ENCODE assay signal across 9 cellular contexts in the genomic region with DNA sequence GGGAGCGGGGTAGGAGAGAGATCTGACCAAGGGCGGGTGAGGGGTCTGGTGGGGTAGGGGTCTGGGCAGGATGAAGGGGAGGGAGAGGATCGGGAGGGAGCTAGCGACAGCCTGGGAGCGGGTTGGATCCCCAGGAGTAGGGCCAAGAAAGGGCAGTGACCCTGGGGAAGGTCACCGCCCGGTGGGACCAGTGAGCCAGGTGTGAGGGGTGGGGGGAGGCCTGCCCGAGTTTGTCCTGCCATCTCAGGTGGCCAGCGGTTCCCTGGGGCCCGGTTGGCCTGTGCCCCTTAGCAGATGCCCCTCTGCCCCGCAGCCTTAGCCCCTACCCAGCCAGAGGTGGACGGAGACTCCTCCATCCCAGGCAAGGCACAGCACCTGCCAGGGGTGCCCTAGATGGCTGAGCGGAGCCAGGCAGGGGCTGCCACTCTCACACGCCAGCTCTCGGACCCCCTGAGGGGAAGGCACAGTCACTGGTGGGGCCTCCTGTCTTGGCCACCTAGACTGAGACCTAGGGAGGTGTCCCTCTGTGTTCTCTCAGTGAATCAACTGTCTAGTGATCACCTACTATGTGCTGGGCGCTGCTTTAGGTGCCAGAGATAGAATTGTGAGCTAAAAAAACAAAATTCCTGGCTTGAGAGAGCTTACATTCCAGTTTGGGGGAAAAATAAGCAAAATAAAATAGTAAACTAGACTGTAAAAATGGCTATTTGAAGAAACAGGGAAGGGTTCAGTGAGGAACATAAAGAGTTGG. TPM values are rescaled to one million over a fixed set of nuclear protein-coding genes. Genes with fewer than 3 reads are reported as not detected.
A peak's percentile ranks its signal among the peaks of the same experiment; 100 is the strongest.
DNase-seq lines count a peak whose midpoint lies in the region; ATAC-seq, FAIRE-seq and TF ChIP-seq lines count a peak whose summit lies in the region.
"Had no signal": no experiment of that assay in that cellular context is flagged by ENCODE, and none has a peak within 500 bp of the region (broad histone marks: within the 10 kb centered on the region; RNA-seq: fewer than 3 reads in every experiment).

No MANE protein-coding gene starts in this region.

- no peaks in the 10 kb centered on the region for H3F3A ChIP-seq in Loucy (ENCODE audit: low read depth)

- DNase-seq in AG09309 (ENCODE audit: low read depth): no peak
- no peak for DNase-seq in endothelial cell of umbilical vein (ENCODE audit: low read depth, low spot score)
- no peak for DNase-seq in naive thymus-derived CD8-positive, alpha-beta T cell
- no peak for DNase-seq in NCI-H69 (lab: John Stamatoyannopoulos, UW)

- H3K4me2 ChIP-seq in Loucy (ENCODE audit: low read depth, low read length, poor library complexity, severe bottlenecking) (peak overlapping the region; percentile 17), endothelial cell of umbilical vein (ENCODE audit: insufficient read depth, low read length) (no peak overlapping the region)

- H3K27ac Mint-ChIP-seq in naive thymus-derived CD8-positive, alpha-beta T cell: no peak overlapping the region

- H3K9ac ChIP-seq in Loucy (ENCODE audit: low read depth, low read length, poor library complexity, severe bottlenecking) (no peak overlapping the region), endothelial cell of umbilical vein (replicated peaks; ENCODE audit: extremely low read depth, insufficient read depth, low read length) (no peak overlapping the region)

- H3K4me3 Mint-ChIP-seq in naive thymus-derived CD8-positive, alpha-beta T cell: peak overlapping the region; percentile 40 to 84 (median 60)

- no peaks in the 10 kb centered on the region for H3K27me3 ChIP-seq in Loucy (ENCODE audit: insufficient read depth, low read length, poor library complexity, severe bottlenecking)
- no peaks in the 10 kb centered on the region for H3K27me3 ChIP-seq in endothelial cell of umbilical vein (ENCODE audit: control insufficient read depth in 2 of 2, insufficient read depth in 2 of 2, low read length in 2 of 2)
- H3K27me3 ChIP-seq: SJCRH30 had no signal

- no peaks in the 10 kb centered on the region for H3K9me2 ChIP-seq in Loucy (replicated peaks; ENCODE audit: low read depth, low read length)

- peaks cover 40% of the 10 kb centered on the region for H3K79me2 ChIP-seq in Loucy (ENCODE audit: insufficient read depth, low read length)
- H3K79me2 ChIP-seq in endothelial cell of umbilical vein (ENCODE audit: control insufficient read depth, insufficient read depth, low read length): peaks cover 38% of the 10 kb centered on the region

- H3K9me3 ChIP-seq in Loucy (ENCODE audit: insufficient read depth, low read depth, low read length) (no peaks in the 10 kb centered on the region), endothelial cell of umbilical vein (replicated peaks; ENCODE audit: control insufficient read depth, insufficient read depth, low read length) (no peaks in the 10 kb centered on the region)
- H3K9me3 ChIP-seq: SJCRH30 had no signal

- H4K20me1 ChIP-seq in Loucy (ENCODE audit: insufficient read depth, low read length, poor library complexity, severe bottlenecking) (no peaks in the 10 kb centered on the region), endothelial cell of umbilical vein (replicated peaks; ENCODE audit: control insufficient read depth, extremely low read depth, insufficient read depth, low read length) (no peaks in the 10 kb centered on the region)

- TF ChIP-seq POLR2A in endothelial cell of umbilical vein (IDR thresholded peaks at IDR 0.05; ENCODE audit: low read depth, low read length): no peak

- H3K27me3 Mint-ChIP-seq in naive thymus-derived CD8-positive, alpha-beta T cell: peaks cover 0 to 18% (median 7%) of the 10 kb centered on the region in 5 donors

- H3K4me1 ChIP-seq in Loucy (ENCODE audit: insufficient read depth, low read length, poor library complexity, severe bottlenecking) (peaks cover 42% of the 10 kb centered on the region), endothelial cell of umbilical vein (ENCODE audit: control insufficient read depth, extremely low read depth, insufficient read depth, low read length) (peaks cover 9% of the 10 kb centered on the region)

- H3K4me1 Mint-ChIP-seq in naive thymus-derived CD8-positive, alpha-beta T cell: peaks cover 7 to 20% (median 13%) of the 10 kb centered on the region in 4 donors

- CTCF ChIA-PET in endothelial cell of umbilical vein (lab: Charles Lee): interaction anchor here (1.0 to 2.7 kb wide), 15 partner anchors 10 to 527 kb away, joined by 3 to 47 read pairs (median 7); no protein-coding TSS in a partner anchor

- no peak overlapping the region for H3K27ac ChIP-seq in endothelial cell of umbilical vein (ENCODE audit: insufficient read depth, low read depth, low read length)
- H3K27ac ChIP-seq: SJCRH30 had no signal

- H3K4me3 ChIP-seq in AG09309 (ENCODE audit: control insufficient read depth, low read depth, low read length) (peak overlapping the region; percentile 27), Loucy (ENCODE audit: low read length, poor library complexity, severe bottlenecking) (no peak overlapping the region), endothelial cell of umbilical vein (replicated peaks in 1 of 3; ENCODE audit: insufficient read depth in 1 of 3, low read depth in 1 of 3, low read length in 3 of 3) (peak overlapping the region in 1 of 3 experiments; percentile 9)

- TF ChIP-seq CTCF in AG09309 (IDR thresholded peaks at IDR 0.05; ENCODE audit: control insufficient read depth, insufficient read depth, low read depth, low read length, missing control alignments): no peak
- no peak for TF ChIP-seq CTCF in Loucy (conservative IDR thresholded peaks at IDR 0.05; ENCODE audit: low read length)
- TF ChIP-seq CTCF in endothelial cell of umbilical vein (IDR thresholded peaks at IDR 0.05; ENCODE audit: extremely low read depth in 1 of 2, insufficient read depth in 1 of 2, low read depth in 1 of 2, low read length in 2 of 2): no peak

- dilution Hi-C loops in endothelial cell of umbilical vein (cut with MboI; ENCODE audit: extremely low pct_ligation_motif_present, low sequenced_read_pairs): no loop called here

- no peak overlapping the region for H2AFZ ChIP-seq in Loucy (ENCODE audit: low read length)
- peak overlapping the region; percentile 69 for H2AFZ ChIP-seq in endothelial cell of umbilical vein (ENCODE audit: low read depth, low read length)

- intact Hi-C loops in endothelial cell of umbilical vein (cut with micrococcal nuclease): loop anchor here (1.0 to 5.0 kb wide), 2 partner anchors 55 to 515 kb away; no protein-coding TSS in a partner anchor

- no peak for FAIRE-seq in endothelial cell of umbilical vein (lab: Jason Lieb, UNC)

- no peak for ATAC-seq in naive thymus-derived CD8-positive, alpha-beta T cell
- ATAC-seq in GM19328 (IDR thresholded peaks at IDR 0.05; ENCODE audit: unreplicated experiment) (no peak), HG03025 (IDR thresholded peaks at IDR 0.05; ENCODE audit: low FRiP score, unreplicated experiment) (no peak), GM19397 (IDR thresholded peaks at IDR 0.05; ENCODE audit: unreplicated experiment) (no peak)

- BruUV-seq in endothelial cell of umbilical vein (replicated peaks; lab: Mats Ljungman, UMichigan): no TSS peak

- POLR2A ChIA-PET in endothelial cell of umbilical vein (lab: Charles Lee): no interaction called here
- POLR2A ChIA-PET in naive thymus-derived CD8-positive, alpha-beta T cell (lab: Charles Lee): no interaction called here

- H3K36me3 ChIP-seq in Loucy (ENCODE audit: insufficient read depth, low read length) (no peaks in the 10 kb centered on the region), endothelial cell of umbilical vein (ENCODE audit: control insufficient read depth in 2 of 2, extremely low read depth in 1 of 2, insufficient read depth in 2 of 2, low read length in 2 of 2) (no peaks in the 10 kb centered on the region)
- H3K36me3 ChIP-seq: SJCRH30 had no signal

- no peaks in the 10 kb centered on the region for H3K9me1 ChIP-seq in endothelial cell of umbilical vein (replicated peaks; ENCODE audit: control insufficient read depth, extremely low read depth, insufficient read depth, low read length)

- peaks cover 0 to 2% (median 0%) of the 10 kb centered on the region in 9 donors for H3K9me3 Mint-ChIP-seq in naive thymus-derived CD8-positive, alpha-beta T cell

- H3K36me3 Mint-ChIP-seq in naive thymus-derived CD8-positive, alpha-beta T cell: no peaks in the 10 kb centered on the region

TF ChIP-seq in endothelial cell of umbilical vein, 7 proteins besides CTCF, POLR2A, EP300 and RAD21:
- TF ChIP-seq POLR2AphosphoS5 (IDR thresholded peaks at IDR 0.05; ENCODE audit: insufficient read depth, low read depth, low read length) (no peak), MYC (IDR thresholded peaks at IDR 0.05; ENCODE audit: low read depth, low read length) (no peak), JUN (IDR thresholded peaks at IDR 0.05; ENCODE audit: borderline replicate concordance, insufficient read depth, insufficient read length, low read depth) (no peak), EZH2 (IDR thresholded peaks at IDR 0.05; ENCODE audit: borderline replicate concordance, low read depth, low read length, severe bottlenecking) (no peak), GATA2 (IDR thresholded peaks at IDR 0.05; ENCODE audit: insufficient read depth, insufficient read length, low read depth, low read length) (no peak), FOS (IDR thresholded peaks at IDR 0.05; ENCODE audit: borderline replicate concordance, insufficient read depth, low read length) (no peak)
- TF ChIP-seq, protein P1, sequence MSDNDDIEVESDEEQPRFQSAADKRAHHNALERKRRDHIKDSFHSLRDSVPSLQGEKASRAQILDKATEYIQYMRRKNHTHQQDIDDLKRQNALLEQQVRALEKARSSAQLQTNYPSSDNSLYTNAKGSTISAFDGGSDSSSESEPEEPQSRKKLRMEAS (IDR thresholded peaks at IDR 0.05; ENCODE audit: insufficient read depth, insufficient read length): no peak

RNA-seq across cellular contexts. Expression of gene TTC7B, which starts 0.6 kb away (rescaled TPM):
- total RNA-seq in endothelial cell of umbilical vein: 76.5 and 86.4 TPM in 2 replicates
- 46.8 and 65.5 TPM in 2 replicates for polyA plus RNA-seq in endothelial cell of umbilical vein
- 60.3 and 66.3 TPM in 2 replicates for polyA plus RNA-seq in endothelial cell of umbilical vein (2011; cell fraction: cytosol; rRNA removed)
- 58.0 and 60.5 TPM in 2 replicates for polyA plus RNA-seq in endothelial cell of umbilical vein (2011; cell fraction: nucleus; rRNA removed)
- 48.9 and 51.3 TPM in 2 replicates for polyA plus RNA-seq in endothelial cell of umbilical vein (2012)
- 92.1 and 99.3 TPM in 2 replicates for polyA minus RNA-seq in endothelial cell of umbilical vein
- 15.5 TPM for polyA minus RNA-seq in endothelial cell of umbilical vein (2011; cell fraction: cytosol; rRNA and poly(A)+ RNA removed)
- 113 and 116 TPM in 2 replicates for polyA minus RNA-seq in endothelial cell of umbilical vein (2011; cell fraction: nucleus; rRNA and poly(A)+ RNA removed)
- total RNA-seq in naive thymus-derived CD8-positive, alpha-beta T cell: under 1 TPM; 0.41 to 0.81 TPM
- under 1 TPM; 0.01 to 0.50 (median 0.40) TPM for polyA plus RNA-seq in naive thymus-derived CD8-positive, alpha-beta T cell

Comparison
In these comparisons a context has a peak if more than half of its experiments do, and no peak if none do; other contexts are left out.
1. RNA of gene TTC7B, which starts 0.6 kb away (total RNA-seq): 76.5 to 86.4 TPM in endothelial cell of umbilical vein; 0.41 to 0.81 TPM in naive thymus-derived CD8-positive, alpha-beta T cell; every median in the first group is over 10 times any median in the second.